ENCODE assay signal across 8 cellular contexts in genomic region chr22:23974343-23974742, GRCh38. TPM values are rescaled to one million over a fixed set of nuclear protein-coding genes. Genes with fewer than 3 reads are reported as not detected.
DNase-seq lines count a peak whose midpoint lies in the region; ATAC-seq and TF ChIP-seq lines count a peak whose summit lies in the region.
"Not testable (repeated sequence)": the region's sequence is repeated elsewhere in the genome, so short reads cannot be mapped to it uniquely, and the experiment has no call there.

Gene DDT, minus strand, starts transcription at chr22:23974441. Its CDS starts 27 bp downstream, at chr22:23974414.

- ATAC-seq in GM19467 (IDR thresholded peaks at IDR 0.05; ENCODE audit: unreplicated experiment) (peak; percentile 89), HG02884 (IDR thresholded peaks at IDR 0.05; ENCODE audit: unreplicated experiment) (peak; percentile 95), lower lobe of right lung (peak; percentile 97 to 99)
- ATAC-seq in activated CD8-positive, alpha-beta memory T cell treated with anti-CD3 and anti-CD28 coated beads, Interleukin-2, amount 10 ng/mL, durations not matched to agents 7 days and 5 days = peak; percentile 99
- peak; percentile 97 for ATAC-seq in stimulated activated effector memory CD8-positive, alpha-beta T cell treated with anti-CD3 and anti-CD28 coated beads, Interleukin-12 subunit alpha, Interleukin-12 subunit beta, amount 100 ng/mL, for 72 hours

- H3K27me3 Mint-ChIP-seq in Caco-2 (ENCODE audit: insufficient read depth, unreplicated experiment); activated CD8-positive, alpha-beta memory T cell treated with anti-CD3 and anti-CD28 coated beads, Interleukin-2, amount 10 ng/mL, durations not matched to agents 7 days and 5 days: not testable (repeated sequence)

- not testable (repeated sequence) for H3K27ac ChIP-seq in esophagus (ENCODE audit: low read depth in 2 of 2, low read length in 1 of 2); lower lobe of right lung

- not testable (repeated sequence) for H3K4me1 ChIP-seq in Caco-2; esophagus (ENCODE audit: control insufficient read depth in 2 of 2, insufficient read depth in 2 of 2, low read length in 1 of 2); lower lobe of right lung

- intact Hi-C loops in Caco-2 (cut with micrococcal nuclease; ENCODE audit: unreplicated experiment) = not testable (repeated sequence)
- intact Hi-C loops in lower lobe of right lung (cut with DNase I) = loop anchor here (10.0 kb wide), 1 partner anchor 50 kb away; no protein-coding TSS in a partner anchor

- no CpG with 5 or more reads among the region's 29 CpGs for WGBS in esophagus, 2 donors

- POLR2A ChIA-PET in Caco-2 (lab: Charles Lee) = not testable (repeated sequence)

- not testable (repeated sequence) for DNase-seq in Caco-2; HT1080 (ENCODE audit: low read depth); activated CD8-positive, alpha-beta memory T cell treated with anti-CD3 and anti-CD28 coated beads, Interleukin-2, amount 10 ng/mL, durations not matched to agents 7 days and 5 days; lower lobe of right lung; stimulated activated effector memory CD8-positive, alpha-beta T cell treated with anti-CD3 and anti-CD28 coated beads, Interleukin-12 subunit alpha, Interleukin-12 subunit beta, amount 100 ng/mL, for 72 hours (ENCODE audit: low spot score in 2 of 2)

- H3K4me3 ChIP-seq in Caco-2 (ENCODE audit: low read depth, low read length); esophagus (ENCODE audit: low read depth in 1 of 2, low read length in 2 of 2); lower lobe of right lung: not testable (repeated sequence)

- TF ChIP-seq CTCF in Caco-2 (IDR thresholded peaks at IDR 0.05; ENCODE audit: insufficient read depth in 1 of 2, low read depth in 1 of 2, low read length in 1 of 2, severe bottlenecking in 1 of 2, unreplicated experiment in 1 of 2); lower lobe of right lung (IDR thresholded peaks at IDR 0.05): not testable (repeated sequence)

- not testable (repeated sequence) for H3K27me3 ChIP-seq in Caco-2 (replicated peaks; ENCODE audit: control insufficient read depth, insufficient read depth, low read length); esophagus (ENCODE audit: control insufficient read depth in 1 of 2, insufficient read depth in 2 of 2, low read length in 2 of 2); lower lobe of right lung (ENCODE audit: low read depth)

- peaks cover 24% of the 10 kb centered on the region for H3K36me3 Mint-ChIP-seq in Caco-2 (ENCODE audit: insufficient read depth, unreplicated experiment)
- H3K36me3 Mint-ChIP-seq in activated CD8-positive, alpha-beta memory T cell treated with anti-CD3 and anti-CD28 coated beads, Interleukin-2, amount 10 ng/mL, durations not matched to agents 7 days and 5 days = peaks cover 21% of the 10 kb centered on the region
- H3K36me3 Mint-ChIP-seq in stimulated activated effector memory CD8-positive, alpha-beta T cell treated with anti-CD3 and anti-CD28 coated beads, Interleukin-12 subunit alpha, Interleukin-12 subunit beta, amount 100 ng/mL, for 72 hours = peaks cover 29% of the 10 kb centered on the region

- H3K36me3 ChIP-seq in Caco-2 (ENCODE audit: control insufficient read depth, insufficient read depth, low read length) = not testable (repeated sequence)
- H3K36me3 ChIP-seq in esophagus (ENCODE audit: control insufficient read depth in 2 of 2, insufficient read depth in 2 of 2, low read length in 1 of 2) = peaks cover 3 to 15% of the 10 kb centered on the region in 2 donors
- peaks cover 26% of the 10 kb centered on the region for H3K36me3 ChIP-seq in lower lobe of right lung

- not testable (repeated sequence) for H3K9me3 ChIP-seq in Caco-2; esophagus (ENCODE audit: control insufficient read depth in 2 of 2, insufficient read depth in 1 of 2, low read depth in 1 of 2, low read length in 1 of 2); lower lobe of right lung

- H3K4me1 Mint-ChIP-seq in Caco-2 (ENCODE audit: low read depth, unreplicated experiment) = not testable (repeated sequence)
- peaks cover 11% of the 10 kb centered on the region for H3K4me1 Mint-ChIP-seq in activated CD8-positive, alpha-beta memory T cell treated with anti-CD3 and anti-CD28 coated beads, Interleukin-2, amount 10 ng/mL, durations not matched to agents 7 days and 5 days
- H3K4me1 Mint-ChIP-seq in stimulated activated effector memory CD8-positive, alpha-beta T cell treated with anti-CD3 and anti-CD28 coated beads, Interleukin-12 subunit alpha, Interleukin-12 subunit beta, amount 100 ng/mL, for 72 hours = peaks cover 27% of the 10 kb centered on the region

- H3K4me3 Mint-ChIP-seq in Caco-2 (ENCODE audit: unreplicated experiment); activated CD8-positive, alpha-beta memory T cell treated with anti-CD3 and anti-CD28 coated beads, Interleukin-2, amount 10 ng/mL, durations not matched to agents 7 days and 5 days; stimulated activated effector memory CD8-positive, alpha-beta T cell treated with anti-CD3 and anti-CD28 coated beads, Interleukin-12 subunit alpha, Interleukin-12 subunit beta, amount 100 ng/mL, for 72 hours: not testable (repeated sequence)

- H3K9me3 Mint-ChIP-seq in Caco-2 (ENCODE audit: unreplicated experiment); activated CD8-positive, alpha-beta memory T cell treated with anti-CD3 and anti-CD28 coated beads, Interleukin-2, amount 10 ng/mL, durations not matched to agents 7 days and 5 days (ENCODE audit: low read depth); stimulated activated effector memory CD8-positive, alpha-beta T cell treated with anti-CD3 and anti-CD28 coated beads, Interleukin-12 subunit alpha, Interleukin-12 subunit beta, amount 100 ng/mL, for 72 hours: not testable (repeated sequence)

- not testable (repeated sequence) for BruUV-seq in Caco-2 (replicated peaks; lab: Mats Ljungman, UMichigan)

- H3K27ac Mint-ChIP-seq in Caco-2 (ENCODE audit: unreplicated experiment); activated CD8-positive, alpha-beta memory T cell treated with anti-CD3 and anti-CD28 coated beads, Interleukin-2, amount 10 ng/mL, durations not matched to agents 7 days and 5 days; stimulated activated effector memory CD8-positive, alpha-beta T cell treated with anti-CD3 and anti-CD28 coated beads, Interleukin-12 subunit alpha, Interleukin-12 subunit beta, amount 100 ng/mL, for 72 hours: not testable (repeated sequence)

- CTCF ChIA-PET in Caco-2 (lab: Charles Lee) = interaction anchor here (0.6 kb wide), 1 partner anchor 36 kb away, joined by 3 read pairs; no protein-coding TSS in a partner anchor
- CTCF ChIA-PET in activated CD8-positive, alpha-beta memory T cell treated with anti-CD3 and anti-CD28 coated beads, Interleukin-2, amount 10 ng/mL, durations not matched to agents 7 days and 5 days (lab: Charles Lee) = not testable (repeated sequence)

RNA-seq across cellular contexts. Expression of gene DDT, which starts in this region (rescaled TPM):
- 121 and 123 TPM in 2 replicates for total RNA-seq in Caco-2 (2022)
- 380 and 441 TPM in 2 replicates for total RNA-seq in HT1080 (2014; rRNA removed; shearing (Covaris generic))
- 305 and 357 TPM in 2 replicates for polyA plus RNA-seq in HT1080 (2015; cell fraction: cytosol; rRNA removed)
- 168 and 184 TPM in 2 replicates for polyA plus RNA-seq in HT1080 (2015; cell fraction: nucleus; rRNA removed)
- 100 to 1,000 TPM; 121 to 128 TPM for total RNA-seq in activated CD8-positive, alpha-beta memory T cell treated with anti-CD3 and anti-CD28 coated beads, Interleukin-2, amount 10 ng/mL, durations not matched to agents 7 days and 5 days
- 100 to 1,000 TPM; 165 to 213 TPM for polyA plus RNA-seq in esophagus
- 102 TPM for total RNA-seq in lower lobe of right lung
